ENCODE assay signal across 33 cellular contexts in genomic region chr2:55087501-55087900, GRCh38.
"Had no signal": no experiment of that assay in that cellular context is flagged by ENCODE, and none has a peak within 500 bp of the region (broad histone marks: within the 10 kb centered on the region; RNA-seq: fewer than 3 reads in every experiment).

No MANE protein-coding gene starts in this region.

- H3K4me3 ChIP-seq: adrenal gland, body of pancreas, coronary artery, dorsolateral prefrontal cortex, esophagus muscularis mucosa, heart right ventricle, left lung, smooth muscle cell, stomach, thyroid gland, upper lobe of right lung had no signal

- FAIRE-seq: islet of Langerhans had no signal

- H3K9me3 ChIP-seq: adrenal gland, body of pancreas, esophagus muscularis mucosa, heart right ventricle, left lung, stomach, thyroid gland, upper lobe of right lung had no signal

- H3K27me3 ChIP-seq: adrenal gland, body of pancreas, dorsolateral prefrontal cortex, esophagus muscularis mucosa, heart right ventricle, left lung, stomach, thyroid gland, upper lobe of right lung had no signal

- H3K4me1 ChIP-seq: adrenal gland, body of pancreas, esophagus muscularis mucosa had no signal

- ATAC-seq: activated CD4-positive, CD25-positive, alpha-beta regulatory T cell treated with anti-CD3 and anti-CD28 coated beads, Interleukin-2, amount 50 U/mL, for 24 hours; body of pancreas; left lung; sciatic nerve; stimulated activated memory B cell treated with anti-CD40 and anti-IgM and Interleukin-4, amounts not matched to agents 10 μg/mL and 1 μg/mL and 100 μg/mL, for 72 hours; T-helper 17 cell; upper lobe of right lung had no signal

- H3K27ac ChIP-seq: adrenal gland, body of pancreas, coronary artery, esophagus muscularis mucosa, left lung, stomach, thyroid gland, upper lobe of right lung, WERI-Rb-1 had no signal

- H3K4me2 ChIP-seq: smooth muscle cell had no signal

- DNase-seq: activated CD4-positive, alpha-beta memory T cell treated with anti-CD3 and anti-CD28 coated beads for 36 hours; activated CD4-positive, alpha-beta T cell treated with anti-CD3 and anti-CD28 coated beads for 48 hours; activated CD8-positive, alpha-beta memory T cell treated with anti-CD3 and anti-CD28 coated beads, Interleukin-2, amount 50 U/mL, for 4 hours; activated effector memory CD4-positive, alpha-beta T cell treated with anti-CD3 and anti-CD28 coated beads, Interleukin-2, amount 50 U/mL, for 16 hours; activated naive CD4-positive, alpha-beta T cell treated with anti-CD3 and anti-CD28 coated beads for 36 hours; activated naive CD8-positive, alpha-beta T cell treated with anti-CD3 and anti-CD28 coated beads for 36 hours; activated T-cell treated with anti-CD3 and anti-CD28 coated beads, Interleukin-2, amount 50 U/mL, for 1 hour; adrenal gland; aorta; body of pancreas; cerebellar nuclear complex; dorsolateral prefrontal cortex; effector memory CD4-positive, alpha-beta T cell; foreskin melanocyte; left lung; posterior cingulate gyrus; stimulated activated CD4-positive, alpha-beta T cell treated with anti-CD3 and anti-CD28 coated beads, Interleukin-1b, Interleukin-23, amount 100 ng/mL, for 48 hours; stimulated activated CD4-positive, alpha-beta T cell treated with anti-CD3 and anti-CD28 coated beads, Interleukin-4, amount 100 ng/mL, for 4 hours; stimulated activated CD8-positive, alpha-beta memory T cell treated with anti-CD3 and anti-CD28 coated beads, Interleukin-4, amount 100 ng/mL, for 48 hours; stomach; T-helper 17 cell; T1000; thyroid gland; upper lobe of right lung; WERI-Rb-1 had no signal

- H3K36me3 ChIP-seq: adrenal gland, esophagus muscularis mucosa, heart right ventricle, left lung, stomach, thyroid gland, upper lobe of right lung, WERI-Rb-1 had no signal
